ENCODE assay signal across 10 cellular contexts in the genomic region with DNA sequence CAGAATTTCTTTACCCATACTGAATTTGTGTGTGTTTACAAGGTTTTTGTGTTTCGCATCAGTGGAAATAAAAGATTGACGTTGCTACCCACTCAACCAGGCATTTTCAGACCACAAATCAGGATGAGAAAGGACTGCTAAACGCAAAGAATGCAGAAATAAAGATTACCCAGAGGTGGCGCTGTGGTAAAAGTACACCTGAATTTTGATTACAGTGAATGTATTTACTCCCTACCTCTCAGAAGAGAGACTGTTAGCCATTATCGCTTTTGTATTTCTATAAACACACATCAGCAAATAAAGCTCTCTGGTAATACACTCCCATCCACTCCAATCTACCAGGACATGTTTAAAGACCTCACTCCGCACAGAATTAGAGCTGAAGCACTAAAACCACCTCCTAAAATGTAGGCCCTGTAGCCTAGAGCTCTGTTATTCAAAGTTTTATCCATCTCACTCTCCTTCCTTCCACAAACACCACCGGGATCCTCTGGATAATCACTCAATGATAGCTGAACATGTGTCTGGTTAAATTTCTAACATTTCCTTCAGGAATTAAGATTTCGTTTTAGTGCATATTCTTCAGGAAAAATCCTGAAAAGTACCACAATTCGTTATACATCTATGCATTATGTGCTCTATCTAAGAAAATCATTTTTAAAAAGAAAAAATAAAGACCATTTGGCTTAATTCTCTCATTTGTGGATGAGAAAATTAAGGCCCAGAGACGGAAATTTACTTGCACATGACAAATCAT. TPM values are rescaled to one million over a fixed set of nuclear protein-coding genes. Genes with fewer than 3 reads are reported as not detected.
DNase-seq lines count a peak whose midpoint lies in the region; ATAC-seq and TF ChIP-seq lines count a peak whose summit lies in the region.
"Had no signal": no experiment of that assay in that cellular context is flagged by ENCODE, and none has a peak within 500 bp of the region (broad histone marks: within the 10 kb centered on the region; RNA-seq: fewer than 3 reads in every experiment).

No MANE protein-coding gene starts in this region.

- H3K9me3 ChIP-seq in MM.1S (replicated peaks; ENCODE audit: insufficient read depth, low read length) (no peaks in the 10 kb centered on the region), aorta (ENCODE audit: control insufficient read depth, low read length) (no peaks in the 10 kb centered on the region)

- H2AFZ ChIP-seq in MM.1S (ENCODE audit: low read length): peak overlapping the region; percentile 64

- H3K4me2 ChIP-seq in MM.1S (ENCODE audit: low read depth, low read length): peak overlapping the region; percentile 42

- H3K9me3 Mint-ChIP-seq in activated naive CD4-positive, alpha-beta T cell treated with anti-CD3 and anti-CD28 coated beads for 36 hours: no peaks in the 10 kb centered on the region
- no peaks in the 10 kb centered on the region for H3K9me3 Mint-ChIP-seq in mesothelial cell of epicardium
- H3K9me3 Mint-ChIP-seq: dendritic cell treated with granulocyte-macrophage colony-stimulating factor and Interleukin-4, amounts not matched to agents 40 ng/mL and 50 ng/mL, for 4 days; stimulated activated naive CD8-positive, alpha-beta T cell treated with anti-CD3 and anti-CD28 coated beads, Interleukin-15, Interleukin-2, amounts not matched to agents 100 ng/mL and 50 ng/mL, for 24 hours had no signal

- H3K27me3 ChIP-seq in MM.1S (replicated peaks; ENCODE audit: insufficient read depth, low read length) (no peaks in the 10 kb centered on the region), aorta (ENCODE audit: control insufficient read depth in 1 of 2, insufficient read depth in 2 of 2, low read length in 1 of 2) (no peaks in the 10 kb centered on the region)

- peak; percentile 75 for TF ChIP-seq CTCF in MM.1S (IDR thresholded peaks at IDR 0.05; ENCODE audit: low read length)
- peak; percentile 87 for TF ChIP-seq CTCF in mesothelial cell of epicardium (IDR thresholded peaks at IDR 0.05; ENCODE audit: unreplicated experiment)

- H3F3A ChIP-seq in MM.1S (ENCODE audit: insufficient read depth, low read length): peaks cover 35% of the 10 kb centered on the region

- H3K4me3 Mint-ChIP-seq in activated naive CD4-positive, alpha-beta T cell treated with anti-CD3 and anti-CD28 coated beads for 36 hours: no peak overlapping the region
- H3K4me3 Mint-ChIP-seq in mesothelial cell of epicardium: no peak overlapping the region
- H3K4me3 Mint-ChIP-seq: dendritic cell treated with granulocyte-macrophage colony-stimulating factor and Interleukin-4, amounts not matched to agents 40 ng/mL and 50 ng/mL, for 4 days; stimulated activated naive CD8-positive, alpha-beta T cell treated with anti-CD3 and anti-CD28 coated beads, Interleukin-15, Interleukin-2, amounts not matched to agents 100 ng/mL and 50 ng/mL, for 24 hours had no signal

- H3K36me3 ChIP-seq in MM.1S (replicated peaks; ENCODE audit: insufficient read depth, low read length) (no peaks in the 10 kb centered on the region), aorta (ENCODE audit: control insufficient read depth in 1 of 2, insufficient read depth in 2 of 2, low read length in 1 of 2) (no peaks in the 10 kb centered on the region)

- DNase-seq in activated naive CD4-positive, alpha-beta T cell treated with anti-CD3 and anti-CD28 coated beads for 36 hours: peak; percentile 68
- no peak for DNase-seq in activated naive CD4-positive, alpha-beta T cell treated with Interleukin-2 at 50 U/mL for 16 hours
- DNase-seq in MM.1S (peak; percentile 72), SK-MEL-5 (ENCODE audit: low read depth, low spot score) (peak; percentile 66), cerebellum (ENCODE audit: low spot score) (peak; percentile 64), mesothelial cell of epicardium (ENCODE audit: low spot score in 2 of 2, unreplicated experiment in 2 of 2) (no peak), aorta (no peak)

- intact Hi-C loops in activated naive CD4-positive, alpha-beta T cell treated with anti-CD3 and anti-CD28 coated beads for 36 hours (cut with micrococcal nuclease): loop anchor here (1.0 to 10.0 kb wide), 10 partner anchors 9 to 1336 kb away; no protein-coding TSS in a partner anchor
- intact Hi-C loops in aorta (cut with DNase I): loop anchor here (5.0 kb wide), 3 partner anchors 549 to 736 kb away; no protein-coding TSS in a partner anchor

- no peaks in the 10 kb centered on the region for H3K9me2 ChIP-seq in MM.1S (replicated peaks; ENCODE audit: insufficient read depth, low read length)

- H3K27me3 Mint-ChIP-seq in activated naive CD4-positive, alpha-beta T cell treated with anti-CD3 and anti-CD28 coated beads for 36 hours (ENCODE audit: low read depth): peaks cover 7% of the 10 kb centered on the region
- H3K27me3 Mint-ChIP-seq in mesothelial cell of epicardium (ENCODE audit: low read depth): no peaks in the 10 kb centered on the region
- H3K27me3 Mint-ChIP-seq: dendritic cell treated with granulocyte-macrophage colony-stimulating factor and Interleukin-4, amounts not matched to agents 40 ng/mL and 50 ng/mL, for 4 days had no signal

- no peaks in the 10 kb centered on the region for H3K36me3 Mint-ChIP-seq in activated naive CD4-positive, alpha-beta T cell treated with anti-CD3 and anti-CD28 coated beads for 36 hours (ENCODE audit: low read depth)
- no peaks in the 10 kb centered on the region for H3K36me3 Mint-ChIP-seq in mesothelial cell of epicardium

- H3K4me3 ChIP-seq in MM.1S (ENCODE audit: low read length): no peak overlapping the region
- H3K4me3 ChIP-seq in aorta (ENCODE audit: low read length in 2 of 2): no peak overlapping the region

- H3K4me1 ChIP-seq in MM.1S (ENCODE audit: low read length): peaks cover 12% of the 10 kb centered on the region
- no peaks in the 10 kb centered on the region for H3K4me1 ChIP-seq in aorta (ENCODE audit: control insufficient read depth in 1 of 2, insufficient read depth in 2 of 2, low read length in 2 of 2)

- peaks cover 25% of the 10 kb centered on the region for H3K79me2 ChIP-seq in MM.1S (ENCODE audit: low read length)

- no peaks in the 10 kb centered on the region for H4K20me1 ChIP-seq in MM.1S (ENCODE audit: insufficient read depth, low read length)

- H3K27ac ChIP-seq in MM.1S (ENCODE audit: low read length) (no peak overlapping the region), aorta (ENCODE audit: low read depth in 1 of 2, low read length in 2 of 2) (no peak overlapping the region)

- 42 to 44% methylated on average over 10 of the region's 10 CpGs for WGBS in aorta, 2 donors

- CTCF ChIA-PET in activated naive CD4-positive, alpha-beta T cell treated with anti-CD3 and anti-CD28 coated beads for 36 hours (lab: Charles Lee): interaction anchor here (0.6 to 2.2 kb wide), 13 partner anchors 9 to 1439 kb away, joined by 3 to 13 read pairs (median 3); no protein-coding TSS in a partner anchor

- peak overlapping the region; percentile 5; the same call in 1 of the 2 replicates for H3K9ac ChIP-seq in MM.1S (ENCODE audit: low read length)

- no peak for ATAC-seq in aorta (ENCODE audit: low FRiP score)
- no peak for ATAC-seq in HG02678 (IDR thresholded peaks at IDR 0.05; ENCODE audit: unreplicated experiment)

- in situ Hi-C loops in SK-MEL-5 (cut with HindIII; ENCODE audit: low pct_unique_long_range_greater_than_20kb, low sequenced_read_pairs): no loop called here

- peaks cover 16% of the 10 kb centered on the region for H3K4me1 Mint-ChIP-seq in activated naive CD4-positive, alpha-beta T cell treated with anti-CD3 and anti-CD28 coated beads for 36 hours (ENCODE audit: low read depth)
- H3K4me1 Mint-ChIP-seq in mesothelial cell of epicardium: peaks cover 26% of the 10 kb centered on the region

- no peak overlapping the region for H3K27ac Mint-ChIP-seq in activated naive CD4-positive, alpha-beta T cell treated with anti-CD3 and anti-CD28 coated beads for 36 hours
- H3K27ac Mint-ChIP-seq in mesothelial cell of epicardium: peak overlapping the region; percentile 6
- H3K27ac Mint-ChIP-seq: dendritic cell treated with granulocyte-macrophage colony-stimulating factor and Interleukin-4, amounts not matched to agents 40 ng/mL and 50 ng/mL, for 4 days; stimulated activated naive CD8-positive, alpha-beta T cell treated with anti-CD3 and anti-CD28 coated beads, Interleukin-15, Interleukin-2, amounts not matched to agents 100 ng/mL and 50 ng/mL, for 24 hours had no signal

RNA-seq across cellular contexts. Expression of a gene that starts 2.5 kb away (rescaled TPM):
- 10 to 100 TPM; 15.5 to 19.5 TPM for total RNA-seq in activated naive CD4-positive, alpha-beta T cell treated with anti-CD3 and anti-CD28 coated beads for 36 hours
- total RNA-seq in SK-MEL-5 (2014; rRNA removed; shearing (Covaris generic)): 13.7 and 17.6 TPM in 2 replicates
- polyA plus RNA-seq in SK-MEL-5 (2015; cell fraction: cytosol; rRNA removed): 32.9 and 33.4 TPM in 2 replicates
- 28.1 and 37.8 TPM in 2 replicates for polyA plus RNA-seq in SK-MEL-5 (2015; cell fraction: nucleus; rRNA removed)
- 47.1 TPM for total RNA-seq in cerebellum
- total RNA-seq in mesothelial cell of epicardium: 86.5 to 96.9 TPM (median 93.0 TPM) in 3 replicates
- 10 to 100 TPM; 42.5 to 45.7 TPM for total RNA-seq in aorta
- polyA plus RNA-seq in aorta: 10 to 100 TPM; 50.5 to 51.8 TPM

Comparison
In these comparisons a context has a peak if more than half of its experiments do, and no peak if none do; other contexts are left out.
1. DNase-seq: peak in activated naive CD4-positive, alpha-beta T cell treated with anti-CD3 and anti-CD28 coated beads for 36 hours (single experiment), MM.1S (single experiment), SK-MEL-5 (single experiment) and cerebellum (single experiment); none in activated naive CD4-positive, alpha-beta T cell treated with Interleukin-2 at 50 U/mL for 16 hours (single experiment), mesothelial cell of epicardium (0 of 2) and aorta (0 of 2).